In genomic region chr5:109695005-109695926, GRCh38 we compare ENCODE assay signal across 9 cellular contexts. TPM values are rescaled to one million over a fixed set of nuclear protein-coding genes. Genes with fewer than 3 reads are reported as not detected.
A peak's percentile ranks its signal among the peaks of the same experiment; 100 is the strongest.
DNase-seq lines count a peak whose midpoint lies in the region; ATAC-seq, FAIRE-seq and TF ChIP-seq lines count a peak whose summit lies in the region.
"Had no signal": no experiment of that assay in that cellular context is flagged by ENCODE, and none has a peak within 500 bp of the region (broad histone marks: within the 10 kb centered on the region; RNA-seq: fewer than 3 reads in every experiment).

No MANE protein-coding gene starts in this region.

- H3K4me1 Mint-ChIP-seq in CD8-positive, alpha-beta T cell (ENCODE audit: low read depth) = peaks cover 89% of the 10 kb centered on the region

- H3K9me3 Mint-ChIP-seq in CD8-positive, alpha-beta T cell = no peaks in the 10 kb centered on the region

- no peak overlapping the region for H2AFZ ChIP-seq in endothelial cell of umbilical vein (ENCODE audit: low read depth, low read length)
- H2AFZ ChIP-seq: parathyroid adenoma had no signal

- H3K4me1 ChIP-seq in CD8-positive, alpha-beta T cell (ENCODE audit: insufficient read depth, low read length) = peaks cover 73% of the 10 kb centered on the region
- H3K4me1 ChIP-seq in endothelial cell of umbilical vein (ENCODE audit: control insufficient read depth, extremely low read depth, insufficient read depth, low read length) = peaks cover 8% of the 10 kb centered on the region

- H3K9ac ChIP-seq in endothelial cell of umbilical vein (replicated peaks; ENCODE audit: extremely low read depth, insufficient read depth, low read length) = no peak overlapping the region
- H3K9ac ChIP-seq: parathyroid adenoma had no signal

- H3K4me3 ChIP-seq in CD8-positive, alpha-beta T cell (ENCODE audit: low read depth, low read length) = no peak overlapping the region
- no peak overlapping the region for H3K4me3 ChIP-seq in endothelial cell of umbilical vein (replicated peaks in 1 of 3; ENCODE audit: insufficient read depth in 1 of 3, low read depth in 1 of 3, low read length in 3 of 3)

- no peak for ATAC-seq in CD8-positive, alpha-beta T cell
- peak; percentile 58 for ATAC-seq in GM19467 (IDR thresholded peaks at IDR 0.05; ENCODE audit: unreplicated experiment)
- ATAC-seq in HG03457 (IDR thresholded peaks at IDR 0.05; ENCODE audit: unreplicated experiment) = peak; percentile 50

- H4K20me1 ChIP-seq in endothelial cell of umbilical vein (replicated peaks; ENCODE audit: control insufficient read depth, extremely low read depth, insufficient read depth, low read length) = peaks cover 2% of the 10 kb centered on the region

- POLR2A ChIA-PET in CD8-positive, alpha-beta T cell (lab: Charles Lee) = interaction anchor here (0.9 to 1.0 kb wide), 2 partner anchors 226 to 228 kb away, joined by 3 to 5 read pairs; no protein-coding TSS in a partner anchor
- POLR2A ChIA-PET in endothelial cell of umbilical vein (lab: Charles Lee) = no interaction called here

- no peaks in the 10 kb centered on the region for H3K36me3 ChIP-seq in CD8-positive, alpha-beta T cell (ENCODE audit: insufficient read depth, low read length)
- H3K36me3 ChIP-seq in endothelial cell of umbilical vein (ENCODE audit: control insufficient read depth in 2 of 2, extremely low read depth in 1 of 2, insufficient read depth in 2 of 2, low read length in 2 of 2) = no peaks in the 10 kb centered on the region

- peaks cover 82% of the 10 kb centered on the region for H3K79me2 ChIP-seq in endothelial cell of umbilical vein (ENCODE audit: control insufficient read depth, insufficient read depth, low read length)

- no peaks in the 10 kb centered on the region for H3K9me3 ChIP-seq in CD8-positive, alpha-beta T cell (ENCODE audit: low read length)
- no peaks in the 10 kb centered on the region for H3K9me3 ChIP-seq in endothelial cell of umbilical vein (replicated peaks; ENCODE audit: control insufficient read depth, insufficient read depth, low read length)

- peak overlapping the region; percentile 28 for H3K27ac Mint-ChIP-seq in CD8-positive, alpha-beta T cell

- H3K4me2 ChIP-seq in endothelial cell of umbilical vein (ENCODE audit: insufficient read depth, low read length) = no peak overlapping the region

- peak overlapping the region; percentile 87 for H3K4me3 Mint-ChIP-seq in CD8-positive, alpha-beta T cell

- no TSS peak for BruUV-seq in endothelial cell of umbilical vein (replicated peaks; lab: Mats Ljungman, UMichigan)

- H3K27me3 ChIP-seq in CD8-positive, alpha-beta T cell (ENCODE audit: insufficient read depth, low read length) = no peaks in the 10 kb centered on the region
- no peaks in the 10 kb centered on the region for H3K27me3 ChIP-seq in endothelial cell of umbilical vein (ENCODE audit: control insufficient read depth in 2 of 2, insufficient read depth in 2 of 2, low read length in 2 of 2)

- no peak overlapping the region for H3K27ac ChIP-seq in CD8-positive, alpha-beta T cell (ENCODE audit: low read depth, low read length)
- no peak overlapping the region for H3K27ac ChIP-seq in endothelial cell of umbilical vein (ENCODE audit: insufficient read depth, low read depth, low read length)
- H3K27ac ChIP-seq: parathyroid adenoma had no signal

- CTCF ChIA-PET in CD8-positive, alpha-beta T cell (lab: Charles Lee) = interaction anchor here (0.9 kb wide), 1 partner anchor 19 kb away, joined by 3 read pairs; no protein-coding TSS in a partner anchor
- CTCF ChIA-PET in endothelial cell of umbilical vein (lab: Charles Lee) = interaction anchor here (0.8 to 2.2 kb wide), 3 partner anchors 54 to 930 kb away, joined by 3 to 5 read pairs (median 3); no protein-coding TSS in a partner anchor

- H3K27me3 Mint-ChIP-seq in CD8-positive, alpha-beta T cell (ENCODE audit: low read depth) = no peaks in the 10 kb centered on the region

- intact Hi-C loops in CD8-positive, alpha-beta T cell (cut with DNase I, micrococcal nuclease) = loop anchor here (1.0 to 10.0 kb wide), 3 partner anchors 12 to 1530 kb away; partner anchors contain the start of genes CAMK4 (in 1 of the 2) and WDR36 (in 1 of the 2)
- intact Hi-C loops in endothelial cell of umbilical vein (cut with micrococcal nuclease) = loop anchor here (10.0 kb wide), 1 partner anchor 590 kb away; no protein-coding TSS in a partner anchor

- dilution Hi-C loops in endothelial cell of umbilical vein (cut with MboI; ENCODE audit: extremely low pct_ligation_motif_present, low sequenced_read_pairs) = no loop called here

- H3K36me3 Mint-ChIP-seq in CD8-positive, alpha-beta T cell = peaks cover 34% of the 10 kb centered on the region

- FAIRE-seq in endothelial cell of umbilical vein (lab: Jason Lieb, UNC) = no peak

- no peaks in the 10 kb centered on the region for H3K9me1 ChIP-seq in endothelial cell of umbilical vein (replicated peaks; ENCODE audit: control insufficient read depth, extremely low read depth, insufficient read depth, low read length)

- no peak for DNase-seq in CD8-positive, alpha-beta T cell
- DNase-seq in endothelial cell of umbilical vein (ENCODE audit: low read depth, low spot score) (peak; percentile 4), H4 (ENCODE audit: low spot score) (no peak), NCI-H2196 (lab: John Stamatoyannopoulos, UW; ENCODE audit: unreplicated experiment) (no peak)
- DNase-seq in stimulated activated CD4-positive, alpha-beta T cell treated with anti-CD3 and anti-CD28 coated beads, Interleukin-1b, Interleukin-23, amount 100 ng/mL, for 48 hours = no peak
- DNase-seq in activated effector memory CD4-positive, alpha-beta T cell treated with Interleukin-2 at 50 U/mL for 16 hours = no peak

- no peak for TF ChIP-seq POLR2A in endothelial cell of umbilical vein (IDR thresholded peaks at IDR 0.05; ENCODE audit: low read depth, low read length)

- TF ChIP-seq CTCF in CD8-positive, alpha-beta T cell (IDR thresholded peaks at IDR 0.05) = no peak
- TF ChIP-seq CTCF in endothelial cell of umbilical vein (IDR thresholded peaks at IDR 0.05; ENCODE audit: extremely low read depth in 1 of 2, insufficient read depth in 1 of 2, low read depth in 1 of 2, low read length in 2 of 2) = no peak

TF ChIP-seq in endothelial cell of umbilical vein, 7 proteins besides CTCF, POLR2A, EP300 and RAD21:
- TF ChIP-seq JUN (IDR thresholded peaks at IDR 0.05; ENCODE audit: borderline replicate concordance, insufficient read depth, insufficient read length, low read depth) (no peak), GATA2 (IDR thresholded peaks at IDR 0.05; ENCODE audit: insufficient read depth, insufficient read length, low read depth, low read length) (no peak), EZH2 (IDR thresholded peaks at IDR 0.05; ENCODE audit: borderline replicate concordance, low read depth, low read length, severe bottlenecking) (no peak), POLR2AphosphoS5 (IDR thresholded peaks at IDR 0.05; ENCODE audit: insufficient read depth, low read depth, low read length) (no peak)

RNA-seq across cellular contexts. Expression of gene MAN2A1, which starts 5.5 kb away (rescaled TPM):
- 10 to 100 TPM; 57.6 to 60.8 TPM for total RNA-seq in CD8-positive, alpha-beta T cell
- total RNA-seq in endothelial cell of umbilical vein = 47.6 and 54.8 TPM in 2 replicates
- 16.2 and 20.8 TPM in 2 replicates for polyA plus RNA-seq in endothelial cell of umbilical vein
- 16.7 TPM in 2 replicates for polyA plus RNA-seq in endothelial cell of umbilical vein (2011; cell fraction: cytosol; rRNA removed)
- polyA plus RNA-seq in endothelial cell of umbilical vein (2011; cell fraction: nucleus; rRNA removed) = 32.0 and 40.9 TPM in 2 replicates
- 44.0 and 50.6 TPM in 2 replicates for polyA plus RNA-seq in endothelial cell of umbilical vein (2012)
- polyA minus RNA-seq in endothelial cell of umbilical vein = 64.5 and 69.5 TPM in 2 replicates
- 24.4 TPM for polyA minus RNA-seq in endothelial cell of umbilical vein (2011; cell fraction: cytosol; rRNA and poly(A)+ RNA removed)
- polyA minus RNA-seq in endothelial cell of umbilical vein (2011; cell fraction: nucleus; rRNA and poly(A)+ RNA removed) = 94.2 and 133 TPM in 2 replicates
- 29.1 and 36.9 TPM in 2 replicates for total RNA-seq in H4 (2014; rRNA removed; shearing (Covaris generic))
